In the genomic region with DNA sequence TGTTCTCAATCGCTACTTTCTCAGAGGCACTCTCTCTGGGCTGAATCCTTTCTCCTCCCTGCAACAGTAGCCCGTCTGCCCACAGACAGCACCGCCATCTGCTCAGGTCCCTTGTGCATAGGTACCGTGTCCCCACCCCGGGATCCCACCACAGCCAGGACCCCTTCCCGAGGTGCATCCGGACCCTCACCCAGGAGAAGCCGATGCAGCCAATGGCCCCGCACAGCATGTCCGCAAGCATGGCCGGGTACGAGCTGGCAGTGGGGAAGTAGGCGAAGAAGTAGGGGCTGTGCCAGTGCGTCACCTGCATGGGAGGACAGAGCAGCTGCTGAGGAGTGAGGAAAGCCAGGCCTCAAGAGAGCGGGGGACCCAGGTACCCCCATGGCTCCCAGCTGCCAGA, we compare ENCODE assay signal across 21 cellular contexts. TPM values are rescaled to one million over a fixed set of nuclear protein-coding genes. Genes with fewer than 3 reads are reported as not detected.
A peak's percentile ranks its signal among the peaks of the same experiment; 100 is the strongest.
DNase-seq lines count a peak whose midpoint lies in the region; ATAC-seq and TF ChIP-seq lines count a peak whose summit lies in the region.
"Had no signal": no experiment of that assay in that cellular context is flagged by ENCODE, and none has a peak within 500 bp of the region (broad histone marks: within the 10 kb centered on the region; RNA-seq: fewer than 3 reads in every experiment).

No MANE protein-coding gene starts in this region.

- peaks cover 3% of the 10 kb centered on the region for H3K27me3 Mint-ChIP-seq in activated CD8-positive, alpha-beta memory T cell treated with anti-CD3 and anti-CD28 coated beads, Interleukin-2, amount 10 ng/mL, durations not matched to agents 7 days and 5 days
- H3K27me3 Mint-ChIP-seq: CD4-positive, alpha-beta memory T cell had no signal

- H3K27ac Mint-ChIP-seq in activated CD8-positive, alpha-beta memory T cell treated with anti-CD3 and anti-CD28 coated beads, Interleukin-2, amount 10 ng/mL, durations not matched to agents 7 days and 5 days = no peak overlapping the region
- H3K27ac Mint-ChIP-seq: CD14-positive monocyte; CD4-positive, alpha-beta memory T cell had no signal

- H3K4me3 ChIP-seq in coronary artery = no peak overlapping the region
- no peak overlapping the region for H3K4me3 ChIP-seq in lung
- H3K4me3 ChIP-seq: BLaER1, HAP-1 had no signal

- H3K27ac ChIP-seq in coronary artery (no peak overlapping the region), lung (ENCODE audit: low read depth in 1 of 2, low read length in 1 of 2) (no peak overlapping the region)
- H3K27ac ChIP-seq: BLaER1 had no signal

- no peaks in the 10 kb centered on the region for H3K36me3 Mint-ChIP-seq in activated CD8-positive, alpha-beta memory T cell treated with anti-CD3 and anti-CD28 coated beads, Interleukin-2, amount 10 ng/mL, durations not matched to agents 7 days and 5 days
- H3K36me3 Mint-ChIP-seq: CD14-positive monocyte; CD4-positive, alpha-beta memory T cell; IgD-negative memory B cell had no signal

- no peak for TF ChIP-seq CTCF in coronary artery (IDR thresholded peaks at IDR 0.05)
- TF ChIP-seq CTCF in lung (IDR thresholded peaks at IDR 0.05; ENCODE audit: control extremely low read depth, extremely low read depth) = no peak

- H3K9me3 ChIP-seq in lung (ENCODE audit: control insufficient read depth in 2 of 2, insufficient read depth in 1 of 2, low read length in 1 of 2) = no peaks in the 10 kb centered on the region
- H3K9me3 ChIP-seq: BLaER1, HAP-1 had no signal

- H3K4me1 ChIP-seq in lung (ENCODE audit: control insufficient read depth in 2 of 2, insufficient read depth in 2 of 2, low read length in 2 of 2) = no peaks in the 10 kb centered on the region
- H3K4me1 ChIP-seq: BLaER1, HAP-1 had no signal

- H3K4me3 Mint-ChIP-seq in activated CD8-positive, alpha-beta memory T cell treated with anti-CD3 and anti-CD28 coated beads, Interleukin-2, amount 10 ng/mL, durations not matched to agents 7 days and 5 days = no peak overlapping the region
- H3K4me3 Mint-ChIP-seq: CD14-positive monocyte; CD4-positive, alpha-beta memory T cell; IgD-negative memory B cell had no signal

- 94 to 95% methylated on average over 15 of the region's 15 CpGs for WGBS in lung, 2 donors

- no peak for ATAC-seq in activated CD8-positive, alpha-beta memory T cell treated with anti-CD3 and anti-CD28 coated beads, Interleukin-2, amount 10 ng/mL, durations not matched to agents 7 days and 5 days
- ATAC-seq in lung (ENCODE audit: insufficient read depth, low FRiP score) (no peak), HG03439 (IDR thresholded peaks at IDR 0.05; ENCODE audit: unreplicated experiment) (no peak), GM21526 (IDR thresholded peaks at IDR 0.05; ENCODE audit: low FRiP score, unreplicated experiment) (no peak)
- ATAC-seq: HepG2 had no signal

- H3K9me3 Mint-ChIP-seq in activated CD8-positive, alpha-beta memory T cell treated with anti-CD3 and anti-CD28 coated beads, Interleukin-2, amount 10 ng/mL, durations not matched to agents 7 days and 5 days (ENCODE audit: low read depth) = no peaks in the 10 kb centered on the region
- H3K9me3 Mint-ChIP-seq: IgD-negative memory B cell had no signal

- no peaks in the 10 kb centered on the region for H3K27me3 ChIP-seq in lung (ENCODE audit: control insufficient read depth, insufficient read depth)
- H3K27me3 ChIP-seq: BLaER1 had no signal

- CTCF ChIA-PET in activated CD8-positive, alpha-beta memory T cell treated with anti-CD3 and anti-CD28 coated beads, Interleukin-2, amount 10 ng/mL, durations not matched to agents 7 days and 5 days (lab: Charles Lee) = no interaction called here

- H3K36me3 ChIP-seq in lung (ENCODE audit: control insufficient read depth in 2 of 2, insufficient read depth in 2 of 2, low read length in 2 of 2) = no peaks in the 10 kb centered on the region
- H3K36me3 ChIP-seq: BLaER1, HAP-1 had no signal

- peak; percentile 21 for DNase-seq in activated CD8-positive, alpha-beta memory T cell treated with anti-CD3 and anti-CD28 coated beads for 24 hours
- DNase-seq in activated CD8-positive, alpha-beta memory T cell treated with anti-CD3 and anti-CD28 coated beads, Interleukin-2, amount 10 ng/mL, durations not matched to agents 7 days and 5 days = no peak
- DNase-seq in coronary artery (ENCODE audit: low spot score) (peak; percentile 54), lung (ENCODE audit: low spot score) (peak; percentile 9), NCI-H2171 (lab: John Stamatoyannopoulos, UW) (no peak)
- DNase-seq in stimulated activated CD8-positive, alpha-beta memory T cell treated with anti-CD3 and anti-CD28 coated beads, Interleukin-4, amount 100 ng/mL, for 48 hours = peak; percentile 7
- DNase-seq: 8988T; Calu3; CD4-positive, alpha-beta memory T cell; DMS79 treated with DMSO at 0.1 percent for 48 hours; GF-D8 had no signal

- peaks cover 4% of the 10 kb centered on the region for H3K4me1 Mint-ChIP-seq in activated CD8-positive, alpha-beta memory T cell treated with anti-CD3 and anti-CD28 coated beads, Interleukin-2, amount 10 ng/mL, durations not matched to agents 7 days and 5 days
- H3K4me1 Mint-ChIP-seq: IgD-negative memory B cell had no signal

RNA-seq across cellular contexts. Expression of a gene that starts 25.5 kb away (rescaled TPM):
- not detected for total RNA-seq in activated CD8-positive, alpha-beta memory T cell treated with anti-CD3 and anti-CD28 coated beads, Interleukin-2, amount 10 ng/mL, durations not matched to agents 7 days and 5 days
- 1 to 10 TPM; 2.1 to 3.1 TPM for total RNA-seq in lung
- 1 to 10 TPM in 1 of 2 donors, under 1 TPM in 1; 0.23 to 1.2 TPM for polyA plus RNA-seq in lung
- total RNA-seq: A673; CD4-positive, alpha-beta memory T cell; H1 had no signal
- polyA plus RNA-seq: AG04450; CD14-positive monocyte; CD4-positive, alpha-beta memory T cell; IgD-negative memory B cell had no signal

Comparison
In these comparisons a context has a peak if more than half of its experiments do, and no peak if none do; other contexts are left out.
1. DNase-seq: peak in activated CD8-positive, alpha-beta memory T cell treated with anti-CD3 and anti-CD28 coated beads for 24 hours (single experiment), coronary artery (single experiment), lung (single experiment) and stimulated activated CD8-positive, alpha-beta memory T cell treated with anti-CD3 and anti-CD28 coated beads, Interleukin-4, amount 100 ng/mL, for 48 hours (single experiment); none in activated CD8-positive, alpha-beta memory T cell treated with anti-CD3 and anti-CD28 coated beads, Interleukin-2, amount 10 ng/mL, durations not matched to agents 7 days and 5 days (single experiment) and NCI-H2171 (single experiment).